In the genomic region with DNA sequence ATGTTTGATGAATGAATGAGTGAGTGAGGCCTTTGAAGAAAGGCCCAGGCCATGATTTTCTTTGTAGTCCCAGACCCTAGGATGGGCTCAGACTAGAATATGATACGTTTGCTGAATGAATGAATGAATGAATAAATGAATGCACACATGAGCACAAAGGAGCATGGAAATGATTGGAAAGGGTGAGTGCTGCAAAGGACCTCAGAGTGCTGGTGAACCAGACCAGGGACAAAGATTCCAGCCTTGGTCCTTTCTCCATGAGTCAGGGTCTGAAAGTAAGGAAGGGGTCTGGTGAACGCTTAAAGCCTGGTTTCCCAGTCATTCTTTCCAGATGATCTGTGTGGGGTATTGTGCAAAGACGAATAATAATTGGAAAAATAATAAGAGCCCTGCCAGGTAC, we compare ENCODE assay signal across 1 cellular context.
TF ChIP-seq lines count a peak whose summit lies in the region.

No MANE protein-coding gene starts in this region.

TF ChIP-seq in K562, 482 proteins besides CTCF, POLR2A, EP300 and RAD21:
- TF ChIP-seq ZNF24 (IDR thresholded peaks at IDR 0.05) (peak; percentile 88), PRMT5 (CRISPR knock-in tag; IDR thresholded peaks at IDR 0.05) (no peak)
